Comparison of ENCODE assay signal across 8 cellular contexts in the genomic region with DNA sequence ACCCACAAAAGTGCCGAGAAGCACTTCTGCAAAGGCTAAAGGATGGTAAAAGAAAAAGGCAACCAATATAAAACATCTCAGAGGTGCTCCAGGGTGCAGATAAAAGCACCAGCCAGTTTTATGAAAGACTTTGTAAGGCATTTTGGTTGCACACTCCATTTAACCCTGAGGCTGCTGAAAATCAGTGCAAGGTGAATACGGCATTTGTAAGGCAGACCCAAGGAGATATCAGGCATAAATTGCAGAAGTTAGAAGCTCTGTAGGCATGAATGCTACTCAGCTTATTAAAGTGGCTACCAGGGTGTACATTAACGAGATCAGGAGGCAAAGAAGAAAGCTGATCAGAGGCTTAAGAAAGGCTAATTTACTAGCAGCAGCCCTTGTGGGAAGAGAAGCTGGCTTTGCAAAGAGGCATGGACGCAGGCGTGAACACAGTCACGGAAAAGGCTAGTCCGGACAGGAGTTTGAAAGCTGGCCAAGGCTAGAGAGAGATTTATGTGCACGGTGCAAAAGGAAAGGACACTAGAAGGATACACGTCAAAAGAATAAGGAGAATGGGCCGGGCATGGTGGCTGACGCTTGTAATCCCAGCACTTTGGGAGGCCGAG.
A peak's percentile ranks its signal among the peaks of the same experiment; 100 is the strongest.
DNase-seq lines count a peak whose midpoint lies in the region; ATAC-seq and TF ChIP-seq lines count a peak whose summit lies in the region.

No MANE protein-coding gene starts in this region.

- H3K4me1 ChIP-seq in testis, result peaks cover 33% of the 10 kb centered on the region

- WGBS in testis, 2 donors, result 22 to 40% methylated on average over 12 of the region's 12 CpGs

- ATAC-seq in left colon (peak; percentile 56), GM18909 (IDR thresholded peaks at IDR 0.05; ENCODE audit: poor library complexity, unreplicated experiment) (no peak), GM21825 (IDR thresholded peaks at IDR 0.05; ENCODE audit: unreplicated experiment) (no peak)

- DNase-seq in NCI-H2196 (lab: John Stamatoyannopoulos, UW; ENCODE audit: unreplicated experiment) (peak; percentile 12), NCI-H2196 treated with DMSO at 0.1 percent for 48 hours (lab: John Stamatoyannopoulos, UW; ENCODE audit: unreplicated experiment) (no peak), amniotic epithelial cell (ENCODE audit: low read depth) (peak; percentile 13), left colon (no peak), testis (no peak)
- no peak for DNase-seq in activated CD4-positive, alpha-beta T cell treated with anti-CD3 and anti-CD28 coated beads for 4 hours

- TF ChIP-seq POLR2A in testis (IDR thresholded peaks at IDR 0.05), result no peak

- no peaks in the 10 kb centered on the region for H3K9me3 ChIP-seq in testis

- TF ChIP-seq CTCF in testis (IDR thresholded peaks at IDR 0.05), result no peak

- intact Hi-C loops in left colon (cut with DNase I, micrococcal nuclease) (no loop called here), testis (cut with DNase I; ENCODE audit: low total_unique reads) (no loop called here)

- peak overlapping the region in 1 of 2 donors; percentile 11 for H3K4me3 ChIP-seq in testis

- H3K36me3 ChIP-seq in testis (ENCODE audit: low read depth, missing control alignments), result no peaks in the 10 kb centered on the region

- H3K27ac ChIP-seq in testis, result peak overlapping the region; percentile 77 to 79

- no peaks in the 10 kb centered on the region for H3K27me3 ChIP-seq in testis

Comparison
In these comparisons a context has a peak if more than half of its experiments do, and no peak if none do; other contexts are left out.
1. DNase-seq: peak in NCI-H2196 (single experiment) and amniotic epithelial cell (single experiment); none in NCI-H2196 treated with DMSO at 0.1 percent for 48 hours (single experiment), left colon (0 of 2), testis (single experiment) and activated CD4-positive, alpha-beta T cell treated with anti-CD3 and anti-CD28 coated beads for 4 hours (0 of 2).